Comparison of ENCODE assay signal across 23 cellular contexts in genomic region chr5:38450627-38451371, GRCh38.
A peak's percentile ranks its signal among the peaks of the same experiment; 100 is the strongest.
DNase-seq lines count a peak whose midpoint lies in the region; FAIRE-seq and TF ChIP-seq lines count a peak whose summit lies in the region.
"Had no signal": no experiment of that assay in that cellular context is flagged by ENCODE, and none has a peak within 500 bp of the region (broad histone marks: within the 10 kb centered on the region; RNA-seq: fewer than 3 reads in every experiment).

No MANE protein-coding gene starts in this region.

- H3K36me3 ChIP-seq in GM23248 (ENCODE audit: low read depth) (no peaks in the 10 kb centered on the region), osteoblast (ENCODE audit: insufficient read depth, low read length) (peaks cover 57% of the 10 kb centered on the region), testis (ENCODE audit: low read depth, missing control alignments) (no peaks in the 10 kb centered on the region)
- H3K36me3 ChIP-seq: prostate gland had no signal

- H3K4me1 ChIP-seq in GM23248 (ENCODE audit: insufficient read depth) (no peaks in the 10 kb centered on the region), osteoblast (ENCODE audit: insufficient read depth, low read length) (peaks cover 4% of the 10 kb centered on the region), testis (no peaks in the 10 kb centered on the region)
- H3K4me1 ChIP-seq: prostate gland had no signal

- DNase-seq in AG08395 (ENCODE audit: low spot score) (peak; percentile 25), GM23248 (peak; percentile 65), fibroblast of gingiva (ENCODE audit: low read depth) (peak; percentile 67), osteoblast (ENCODE audit: insufficient read length, low spot score, missing footprints) (peak; percentile 85), testis (no peak), GM12892 (ENCODE audit: insufficient read length) (no peak), NCI-H1092 (lab: John Stamatoyannopoulos, UW) (no peak)
- DNase-seq: activated CD4-positive, alpha-beta T cell treated with anti-CD3 and anti-CD28 coated beads, Interleukin-2, amount 50 U/mL, for 1 hour; activated naive CD4-positive, alpha-beta T cell treated with anti-CD3 and anti-CD28 coated beads, Interleukin-2, amount 50 U/mL, for 16 hours; amygdala; Calu3; DND-41; effector CD4-positive, alpha-beta T cell; erythroblast; hypothalamus; NCI-H1092 treated with DMSO at 0.1 percent for 48 hours; NCI-H1930; NCI-H526; SHP77 treated with DMSO at 0.1 percent for 48 hours; T1000; tibial artery had no signal

- H2AFZ ChIP-seq in GM23248 (no peak overlapping the region), osteoblast (ENCODE audit: low read length) (no peak overlapping the region)

- H3K9ac ChIP-seq in GM23248 = no peak overlapping the region

- no peak for FAIRE-seq in GM12892 (lab: Jason Lieb, UNC)
- FAIRE-seq: frontal cortex had no signal

- in situ Hi-C loops in GM23248 (cut with MboI) = no loop called here

- no peaks in the 10 kb centered on the region for H3K79me2 ChIP-seq in GM23248 (ENCODE audit: insufficient read depth)
- peaks cover 11% of the 10 kb centered on the region for H3K79me2 ChIP-seq in osteoblast (ENCODE audit: insufficient read depth, low read length)

- TF ChIP-seq POLR2A in testis (IDR thresholded peaks at IDR 0.05) (no peak), GM12892 (IDR thresholded peaks at IDR 0.05; ENCODE audit: low read depth, low read length) (no peak)

- H3K27me3 ChIP-seq in GM23248 (replicated peaks; ENCODE audit: insufficient read depth) (0 out of 2 replicates have a peak, but pooled peaks cover 4% of the 10 kb centered on the region), osteoblast (ENCODE audit: insufficient read depth, low read length) (no peaks in the 10 kb centered on the region), testis (no peaks in the 10 kb centered on the region)
- H3K27me3 ChIP-seq: tibial artery had no signal

- no peaks in the 10 kb centered on the region for H3F3A ChIP-seq in GM23248 (ENCODE audit: insufficient read depth)

- no peak for TF ChIP-seq CTCF in osteoblast (IDR thresholded peaks at IDR 0.05; ENCODE audit: extremely low read depth, low read depth, low read length)
- TF ChIP-seq CTCF in testis (IDR thresholded peaks at IDR 0.05) = no peak

- H3K9me2 ChIP-seq in GM23248 (ENCODE audit: insufficient read depth) = no peaks in the 10 kb centered on the region

- WGBS in GM23248 (ENCODE audit: low coverage in 1 of 2, low lambda C conversion rate in 2 of 2, missing lambda C conversion rate in 2 of 2), 2 experiments = 22 to 26% methylated on average over 10 of the region's 10 CpGs
- WGBS in testis, 2 donors = 77 to 82% methylated on average over 10 of the region's 10 CpGs

- H3K4me2 ChIP-seq in GM23248 (ENCODE audit: unreplicated experiment) (no peak overlapping the region), osteoblast (ENCODE audit: insufficient read depth, low read length) (no peak overlapping the region)

- H3K9me3 ChIP-seq in GM23248 (ENCODE audit: low read depth) = no peaks in the 10 kb centered on the region
- H3K9me3 ChIP-seq in osteoblast (ENCODE audit: low read depth, low read length) = no peaks in the 10 kb centered on the region
- H3K9me3 ChIP-seq in testis = no peaks in the 10 kb centered on the region
- H3K9me3 ChIP-seq: prostate gland, tibial artery had no signal

- no peak overlapping the region for H3K4me3 ChIP-seq in GM23248
- no peak overlapping the region for H3K4me3 ChIP-seq in osteoblast (ENCODE audit: insufficient read depth, low read length)
- no peak overlapping the region for H3K4me3 ChIP-seq in testis
- H3K4me3 ChIP-seq: prostate gland, tibial artery had no signal

- H4K20me1 ChIP-seq in GM23248 (ENCODE audit: insufficient read depth) (no peaks in the 10 kb centered on the region), osteoblast (ENCODE audit: insufficient read depth, low read length) (no peaks in the 10 kb centered on the region)

- H3K27ac ChIP-seq in GM23248 (no peak overlapping the region), osteoblast (ENCODE audit: low read depth, low read length) (no peak overlapping the region), testis (no peak overlapping the region)
- H3K27ac ChIP-seq: prostate gland, tibial artery had no signal

- intact Hi-C loops in testis (cut with DNase I; ENCODE audit: low total_unique reads) = no loop called here

Comparison
In these comparisons a context has a peak if more than half of its experiments do, and no peak if none do; other contexts are left out.
1. DNase-seq: peak in AG08395 (single experiment), GM23248 (single experiment), fibroblast of gingiva (single experiment) and osteoblast (single experiment); none in testis (single experiment), GM12892 (single experiment) and NCI-H1092 (single experiment).